Comparison of ENCODE assay signal across 14 cellular contexts in the genomic region with DNA sequence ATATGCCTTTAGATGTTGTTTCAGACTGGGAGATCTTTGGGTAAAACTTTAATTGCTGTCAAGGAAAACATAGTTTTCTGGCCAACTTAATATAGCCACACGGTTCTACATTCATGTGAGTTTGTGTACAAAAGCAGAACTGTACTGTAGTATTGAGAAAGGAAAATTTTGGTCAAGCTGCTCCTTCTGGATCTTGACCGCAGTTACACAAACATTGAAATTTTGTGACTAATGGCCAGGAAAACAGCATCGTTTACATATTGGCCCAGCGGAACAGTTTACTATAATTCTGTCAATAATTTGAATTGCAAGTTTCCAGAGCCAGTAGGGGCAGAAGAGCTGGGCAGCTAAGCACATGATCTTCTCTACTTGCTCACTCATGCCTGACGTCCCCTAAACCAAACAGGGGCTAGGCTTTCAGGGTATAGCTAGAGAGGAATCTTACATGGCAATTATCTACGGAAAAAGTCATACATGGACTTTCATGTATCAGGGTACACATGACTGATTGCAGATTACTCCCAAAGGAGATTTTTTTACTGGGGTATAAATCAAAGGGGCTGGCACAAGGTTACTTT. TPM values are rescaled to one million over a fixed set of nuclear protein-coding genes. Genes with fewer than 3 reads are reported as not detected.
DNase-seq lines count a peak whose midpoint lies in the region; ATAC-seq, FAIRE-seq and TF ChIP-seq lines count a peak whose summit lies in the region.
"Had no signal": no experiment of that assay in that cellular context is flagged by ENCODE, and none has a peak within 500 bp of the region (broad histone marks: within the 10 kb centered on the region; RNA-seq: fewer than 3 reads in every experiment).

No MANE protein-coding gene starts in this region.

- no peak overlapping the region for H3K4me3 ChIP-seq in endothelial cell of umbilical vein (replicated peaks in 1 of 3; ENCODE audit: insufficient read depth in 1 of 3, low read depth in 1 of 3, low read length in 3 of 3)
- no peak overlapping the region for H3K4me3 ChIP-seq in skeletal muscle tissue (ENCODE audit: low read length in 3 of 3)
- H3K4me3 ChIP-seq in A673 (ENCODE audit: low read depth, low read length, poor library complexity, severe bottlenecking) = no peak overlapping the region
- H3K4me3 ChIP-seq: prostate gland, upper lobe of left lung had no signal

- H3K27me3 ChIP-seq in endothelial cell of umbilical vein (ENCODE audit: control insufficient read depth in 2 of 2, insufficient read depth in 2 of 2, low read length in 2 of 2) (no peaks in the 10 kb centered on the region), skeletal muscle tissue (ENCODE audit: control insufficient read depth in 3 of 3, insufficient read depth in 3 of 3, low read length in 3 of 3) (no peaks in the 10 kb centered on the region), A673 (replicated peaks; ENCODE audit: insufficient read depth, low read depth, low read length, poor library complexity) (no peaks in the 10 kb centered on the region)
- H3K27me3 ChIP-seq: upper lobe of left lung had no signal

- no peaks in the 10 kb centered on the region for H3K9me1 ChIP-seq in endothelial cell of umbilical vein (replicated peaks; ENCODE audit: control insufficient read depth, extremely low read depth, insufficient read depth, low read length)

- dilution Hi-C loops in endothelial cell of umbilical vein (cut with MboI; ENCODE audit: extremely low pct_ligation_motif_present, low sequenced_read_pairs) = no loop called here

- no peak for TF ChIP-seq CTCF in endothelial cell of umbilical vein (IDR thresholded peaks at IDR 0.05; ENCODE audit: extremely low read depth in 1 of 2, insufficient read depth in 1 of 2, low read depth in 1 of 2, low read length in 2 of 2)
- no peak for TF ChIP-seq CTCF in A673 (conservative IDR thresholded peaks at IDR 0.05; ENCODE audit: low read depth, low read length)

- ATAC-seq in GM18867 (IDR thresholded peaks at IDR 0.05; ENCODE audit: unreplicated experiment) (peak; percentile 69), HG02571 (IDR thresholded peaks at IDR 0.05; ENCODE audit: unreplicated experiment) (no peak), GM21619 (IDR thresholded peaks at IDR 0.05; ENCODE audit: unreplicated experiment) (no peak)

- POLR2A ChIA-PET in endothelial cell of umbilical vein (lab: Charles Lee) = no interaction called here
- POLR2A ChIA-PET in A673 (lab: Charles Lee; ENCODE audit: low non-redundant PET) = no interaction called here

- TF ChIP-seq POLR2A in endothelial cell of umbilical vein (IDR thresholded peaks at IDR 0.05; ENCODE audit: low read depth, low read length) = no peak

- FAIRE-seq in endothelial cell of umbilical vein (lab: Jason Lieb, UNC) = peak; percentile 44
- FAIRE-seq: bronchial epithelial cell had no signal

- no peaks in the 10 kb centered on the region for H3K79me2 ChIP-seq in endothelial cell of umbilical vein (ENCODE audit: control insufficient read depth, insufficient read depth, low read length)

- CTCF ChIA-PET in endothelial cell of umbilical vein (lab: Charles Lee) (no interaction called here), A673 (lab: Charles Lee) (no interaction called here)

- intact Hi-C loops in endothelial cell of umbilical vein (cut with micrococcal nuclease) (no loop called here), A673 (cut with micrococcal nuclease; ENCODE audit: unreplicated experiment) (no loop called here)

- H3K9me3 ChIP-seq in endothelial cell of umbilical vein (replicated peaks; ENCODE audit: control insufficient read depth, insufficient read depth, low read length) (no peaks in the 10 kb centered on the region), skeletal muscle tissue (ENCODE audit: control insufficient read depth in 3 of 3, low read length in 3 of 3) (no peaks in the 10 kb centered on the region), A673 (ENCODE audit: low read depth, low read length, poor library complexity, severe bottlenecking) (peaks cover 3% of the 10 kb centered on the region)
- H3K9me3 ChIP-seq: prostate gland had no signal

- H4K20me1 ChIP-seq in endothelial cell of umbilical vein (replicated peaks; ENCODE audit: control insufficient read depth, extremely low read depth, insufficient read depth, low read length) = no peaks in the 10 kb centered on the region

- H3K27ac ChIP-seq in endothelial cell of umbilical vein (ENCODE audit: insufficient read depth, low read depth, low read length) (no peak overlapping the region), skeletal muscle tissue (ENCODE audit: low read depth, low read length) (peak overlapping the region; percentile 25), A673 (ENCODE audit: low read depth, low read length, poor library complexity, severe bottlenecking) (no peak overlapping the region)
- H3K27ac ChIP-seq: prostate gland, upper lobe of left lung had no signal

- no TSS peak for BruUV-seq in endothelial cell of umbilical vein (replicated peaks; lab: Mats Ljungman, UMichigan)
- no TSS peak for BruUV-seq in A673 (replicated peaks; lab: Mats Ljungman, UMichigan)

- no peaks in the 10 kb centered on the region for H3K36me3 ChIP-seq in endothelial cell of umbilical vein (ENCODE audit: control insufficient read depth in 2 of 2, extremely low read depth in 1 of 2, insufficient read depth in 2 of 2, low read length in 2 of 2)
- H3K36me3 ChIP-seq in skeletal muscle tissue (ENCODE audit: control insufficient read depth in 3 of 3, insufficient read depth in 3 of 3, low read length in 3 of 3) = no peaks in the 10 kb centered on the region
- H3K36me3 ChIP-seq in A673 (ENCODE audit: insufficient read depth, low read length, poor library complexity, severe bottlenecking) = no peaks in the 10 kb centered on the region
- H3K36me3 ChIP-seq: prostate gland, upper lobe of left lung had no signal

- H3K4me1 ChIP-seq in endothelial cell of umbilical vein (ENCODE audit: control insufficient read depth, extremely low read depth, insufficient read depth, low read length) (peaks cover 12% of the 10 kb centered on the region), skeletal muscle tissue (ENCODE audit: control insufficient read depth in 3 of 3, insufficient read depth in 3 of 3, low read length in 3 of 3) (peaks cover 0 to 4% (median 0%) of the 10 kb centered on the region in 3 donors), A673 (ENCODE audit: insufficient read depth, low read length, poor library complexity, severe bottlenecking) (no peaks in the 10 kb centered on the region)
- H3K4me1 ChIP-seq: prostate gland had no signal

- H3K9ac ChIP-seq in endothelial cell of umbilical vein (replicated peaks; ENCODE audit: extremely low read depth, insufficient read depth, low read length) (no peak overlapping the region), skeletal muscle tissue (ENCODE audit: low read depth in 1 of 3, low read length in 3 of 3) (no peak overlapping the region)

- DNase-seq in MV-4-11 (lab: John Stamatoyannopoulos, UW) (peak; percentile 58), endothelial cell of umbilical vein (ENCODE audit: low read depth, low spot score) (peak; percentile 84), middle frontal gyrus (ENCODE audit: extremely low spot score, low spot score) (no peak), A673 (ENCODE audit: low spot score) (no peak)
- DNase-seq: activated CD4-positive, CD25-positive, alpha-beta regulatory T cell; foreskin melanocyte; NCI-H2081; upper lobe of left lung had no signal

- H3K4me2 ChIP-seq in endothelial cell of umbilical vein (ENCODE audit: insufficient read depth, low read length) = peak overlapping the region; percentile 35

- H2AFZ ChIP-seq in endothelial cell of umbilical vein (ENCODE audit: low read depth, low read length) = peak overlapping the region; percentile 74

RNA-seq across cellular contexts. Expression of gene ART4, which starts 11.3 kb away (rescaled TPM):
- total RNA-seq in endothelial cell of umbilical vein (7.8 and 12.5 TPM in 2 replicates), skeletal muscle tissue (not detected), A673 (2021) (not detected in 2 replicates)
- 54.7 and 59.6 TPM in 2 replicates for polyA plus RNA-seq in endothelial cell of umbilical vein
- polyA plus RNA-seq in endothelial cell of umbilical vein (2011; cell fraction: cytosol; rRNA removed) = 40.7 and 47.9 TPM in 2 replicates
- polyA plus RNA-seq in endothelial cell of umbilical vein (2011; cell fraction: nucleus; rRNA removed) = 45.0 and 46.9 TPM in 2 replicates
- 24.8 and 41.3 TPM in 2 replicates for polyA plus RNA-seq in endothelial cell of umbilical vein (2012)
- polyA minus RNA-seq in endothelial cell of umbilical vein = 117 and 133 TPM in 2 replicates
- polyA minus RNA-seq in endothelial cell of umbilical vein (2011; cell fraction: cytosol; rRNA and poly(A)+ RNA removed) = not detected
- 139 and 193 TPM in 2 replicates for polyA minus RNA-seq in endothelial cell of umbilical vein (2011; cell fraction: nucleus; rRNA and poly(A)+ RNA removed)
- total RNA-seq: bronchial epithelial cell had no signal

RNA-seq across cellular contexts. Expression of gene MGP, which starts 31.0 kb away (rescaled TPM):
- total RNA-seq in endothelial cell of umbilical vein = 284 and 398 TPM in 2 replicates
- polyA plus RNA-seq in endothelial cell of umbilical vein = 479 and 538 TPM in 2 replicates
- polyA plus RNA-seq in endothelial cell of umbilical vein (2011; cell fraction: cytosol; rRNA removed) = 472 and 563 TPM in 2 replicates
- 160 and 196 TPM in 2 replicates for polyA plus RNA-seq in endothelial cell of umbilical vein (2011; cell fraction: nucleus; rRNA removed)
- polyA plus RNA-seq in endothelial cell of umbilical vein (2012) = 268 and 939 TPM in 2 replicates
- polyA minus RNA-seq in endothelial cell of umbilical vein = 264 and 315 TPM in 2 replicates
- not detected for polyA minus RNA-seq in endothelial cell of umbilical vein (2011; cell fraction: cytosol; rRNA and poly(A)+ RNA removed)
- polyA minus RNA-seq in endothelial cell of umbilical vein (2011; cell fraction: nucleus; rRNA and poly(A)+ RNA removed) = 75.3 and 93.4 TPM in 2 replicates
- total RNA-seq in skeletal muscle tissue = 292 TPM
- not detected in 2 replicates for total RNA-seq in A673 (2021)

RNA-seq across cellular contexts. Expression of gene SMCO3, which starts 40.7 kb away (rescaled TPM):
- total RNA-seq in endothelial cell of umbilical vein (0.25 and 0.35 TPM in 2 replicates), skeletal muscle tissue (0.52 TPM), A673 (2021) (not detected in 2 replicates)
- 0.33 and 0.37 TPM in 2 replicates for polyA plus RNA-seq in endothelial cell of umbilical vein
- 0.25 and 0.28 TPM in 2 replicates for polyA plus RNA-seq in endothelial cell of umbilical vein (2011; cell fraction: cytosol; rRNA removed)
- polyA plus RNA-seq in endothelial cell of umbilical vein (2011; cell fraction: nucleus; rRNA removed) = 1.8 and 2.2 TPM in 2 replicates
- 0.29 and 0.74 TPM in 2 replicates for polyA plus RNA-seq in endothelial cell of umbilical vein (2012)
- polyA minus RNA-seq in endothelial cell of umbilical vein = 1.00 and 1.9 TPM in 2 replicates
- polyA minus RNA-seq in endothelial cell of umbilical vein (2011; cell fraction: cytosol; rRNA and poly(A)+ RNA removed) = not detected
- polyA minus RNA-seq in endothelial cell of umbilical vein (2011; cell fraction: nucleus; rRNA and poly(A)+ RNA removed) = 1.5 and 1.8 TPM in 2 replicates
- total RNA-seq: bronchial epithelial cell had no signal

RNA-seq across cellular contexts. Expression of gene C12orf60, which starts 51.2 kb away (rescaled TPM):
- 1.1 and 1.3 TPM in 2 replicates for total RNA-seq in endothelial cell of umbilical vein
- polyA plus RNA-seq in endothelial cell of umbilical vein = 0.52 and 0.57 TPM in 2 replicates
- polyA plus RNA-seq in endothelial cell of umbilical vein (2011; cell fraction: cytosol; rRNA removed) = 0.87 and 1.1 TPM in 2 replicates
- 0.81 and 1.2 TPM in 2 replicates for polyA plus RNA-seq in endothelial cell of umbilical vein (2011; cell fraction: nucleus; rRNA removed)
- polyA plus RNA-seq in endothelial cell of umbilical vein (2012) = 2.5 and 2.8 TPM in 2 replicates
- 0.19 and 3.8 TPM in 2 replicates for polyA minus RNA-seq in endothelial cell of umbilical vein
- not detected for polyA minus RNA-seq in endothelial cell of umbilical vein (2011; cell fraction: cytosol; rRNA and poly(A)+ RNA removed)
- polyA minus RNA-seq in endothelial cell of umbilical vein (2011; cell fraction: nucleus; rRNA and poly(A)+ RNA removed) = 0.67 and 1.3 TPM in 2 replicates
- total RNA-seq in skeletal muscle tissue = 2.1 TPM
- total RNA-seq in A673 (2021) = 1.9 and 2.2 TPM in 2 replicates

RNA-seq across cellular contexts. Expression of gene WBP11, which starts 51.4 kb away (rescaled TPM):
- total RNA-seq in endothelial cell of umbilical vein (70.5 and 77.1 TPM in 2 replicates), skeletal muscle tissue (7.8 TPM), A673 (2021) (144 and 150 TPM in 2 replicates)
- polyA plus RNA-seq in endothelial cell of umbilical vein = 10.6 and 11.4 TPM in 2 replicates
- polyA plus RNA-seq in endothelial cell of umbilical vein (2011; cell fraction: cytosol; rRNA removed) = 16.2 and 18.0 TPM in 2 replicates
- polyA plus RNA-seq in endothelial cell of umbilical vein (2011; cell fraction: nucleus; rRNA removed) = 15.8 and 20.5 TPM in 2 replicates
- polyA plus RNA-seq in endothelial cell of umbilical vein (2012) = 37.7 and 52.5 TPM in 2 replicates
- polyA minus RNA-seq in endothelial cell of umbilical vein = 12.4 and 15.2 TPM in 2 replicates
- 13.0 TPM for polyA minus RNA-seq in endothelial cell of umbilical vein (2011; cell fraction: cytosol; rRNA and poly(A)+ RNA removed)
- 15.1 and 27.6 TPM in 2 replicates for polyA minus RNA-seq in endothelial cell of umbilical vein (2011; cell fraction: nucleus; rRNA and poly(A)+ RNA removed)

Comparison
In these comparisons a context has a peak if more than half of its experiments do, and no peak if none do; other contexts are left out.
1. DNase-seq: peak in MV-4-11 (single experiment) and endothelial cell of umbilical vein (single experiment); none in middle frontal gyrus (single experiment) and A673 (single experiment).
2. RNA of gene MGP, which starts 31.0 kb away (total RNA-seq): 292 TPM in skeletal muscle tissue (single experiment) and 284 to 398 TPM in endothelial cell of umbilical vein; not detected in A673; every median in the first group is over 100 times any median in the second.